Comparison of ENCODE assay signal across 1 cellular context in the genomic region with DNA sequence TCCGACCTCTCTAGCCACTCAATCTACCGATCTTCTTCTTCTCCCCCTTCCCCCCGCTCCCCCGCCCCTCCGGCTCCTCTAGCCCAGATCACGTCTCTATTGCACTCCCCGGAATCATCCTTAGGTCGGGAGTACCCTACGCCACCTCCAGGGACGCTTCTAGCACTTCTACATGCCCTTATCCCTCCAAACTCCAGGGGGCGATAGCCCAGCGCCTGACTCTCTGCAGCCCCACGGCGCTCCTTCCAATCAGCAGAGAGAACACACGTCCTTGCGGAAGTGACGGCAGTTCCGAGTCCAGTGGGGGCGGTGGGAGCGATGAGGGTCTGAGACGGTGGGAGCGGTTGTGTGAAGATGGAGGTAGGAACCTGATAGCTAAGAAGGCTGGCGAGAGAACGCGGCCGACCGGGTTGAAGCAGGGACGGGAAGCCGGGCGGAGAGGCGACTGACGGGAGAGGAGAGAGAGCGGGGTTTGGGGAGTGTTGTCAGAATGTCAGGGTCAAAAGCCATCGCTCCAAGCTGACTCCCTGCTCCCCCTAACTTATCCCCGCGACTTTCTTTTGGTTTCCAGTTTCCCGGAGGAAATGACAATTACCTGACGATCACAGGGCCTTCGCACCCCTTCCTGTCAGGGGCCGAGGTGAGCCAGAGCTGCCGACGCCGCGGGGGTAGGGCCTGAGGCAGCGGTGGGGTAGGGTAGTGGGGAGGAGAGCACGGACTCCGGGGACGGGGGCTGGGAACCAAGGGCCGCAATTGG.
TF ChIP-seq lines count a peak whose summit lies in the region.

A gene (minus strand): TSS at position 35 of the 757 bp plus-strand sequence. CDS start 87 bp downstream, outside the sequence.
A gene (plus strand): TSS at position 271 of the 757 bp plus-strand sequence. CDS start 84 bp downstream, at position 355.

TF ChIP-seq in HepG2, 621 proteins besides CTCF, POLR2A, EP300 and RAD21 (continued from another document and continues in another):
- TF ChIP-seq, protein P1, sequence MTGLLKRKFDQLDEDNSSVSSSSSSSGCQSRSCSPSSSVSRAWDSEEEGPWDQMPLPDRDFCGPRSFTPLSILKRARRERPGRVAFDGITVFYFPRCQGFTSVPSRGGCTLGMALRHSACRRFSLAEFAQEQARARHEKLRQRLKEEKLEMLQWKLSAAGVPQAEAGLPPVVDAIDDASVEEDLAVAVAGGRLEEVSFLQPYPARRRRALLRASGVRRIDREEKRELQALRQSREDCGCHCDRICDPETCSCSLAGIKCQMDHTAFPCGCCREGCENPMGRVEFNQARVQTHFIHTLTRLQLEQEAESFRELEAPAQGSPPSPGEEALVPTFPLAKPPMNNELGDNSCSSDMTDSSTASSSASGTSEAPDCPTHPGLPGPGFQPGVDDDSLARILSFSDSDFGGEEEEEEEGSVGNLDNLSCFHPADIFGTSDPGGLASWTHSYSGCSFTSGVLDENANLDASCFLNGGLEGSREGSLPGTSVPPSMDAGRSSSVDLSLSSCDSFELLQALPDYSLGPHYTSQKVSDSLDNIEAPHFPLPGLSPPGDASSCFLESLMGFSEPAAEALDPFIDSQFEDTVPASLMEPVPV (CRISPR knock-in tag; IDR thresholded peaks at IDR 0.05): no peak; the same call in 1 of the 2 replicates
- TF ChIP-seq AGO2 (optimal IDR thresholded peaks at IDR 0.05; ENCODE audit: low read depth, low read length) (no peak), SRY (CRISPR knock-in tag; IDR thresholded peaks at IDR 0.05) (peak; percentile 70; the same call in 1 of the 2 replicates), ZNF747 (CRISPR knock-in tag; IDR thresholded peaks at IDR 0.05; ENCODE audit: borderline replicate concordance) (no peak; the same call in 1 of the 2 replicates), NR2C2 (CRISPR knock-in tag; IDR thresholded peaks at IDR 0.05; ENCODE audit: borderline replicate concordance) (peak; percentile 94), NAIF1 (CRISPR knock-in tag; IDR thresholded peaks at IDR 0.05; ENCODE audit: borderline replicate concordance) (no peak), GATAD2A (CRISPR knock-in tag; IDR thresholded peaks at IDR 0.05) (peak; percentile 79), ZNF124 (CRISPR knock-in tag; IDR thresholded peaks at IDR 0.05) (peak; percentile 54), BORCS8-MEF2B (CRISPR knock-in tag; IDR thresholded peaks at IDR 0.05) (peak; percentile 97), RCOR2 (CRISPR knock-in tag; IDR thresholded peaks at IDR 0.05) (peak; percentile 53; the same call in 1 of the 2 replicates), DMAP1 (CRISPR knock-in tag; IDR thresholded peaks at IDR 0.05) (peak; percentile 92), GFI1 (CRISPR knock-in tag; IDR thresholded peaks at IDR 0.05; ENCODE audit: borderline replicate concordance) (no peak), TP53 (CRISPR knock-in tag; conservative IDR thresholded peaks at IDR 0.05) (0 out of 2 replicates have a peak, but pooled peaks have one; percentile 76), ZNF20 (CRISPR knock-in tag; IDR thresholded peaks at IDR 0.05) (no peak), MYC (CRISPR knock-in tag; IDR thresholded peaks at IDR 0.05; ENCODE audit: borderline replicate concordance) (peak; percentile 77; the same call in 1 of the 2 replicates), ZSCAN22 (CRISPR knock-in tag; IDR thresholded peaks at IDR 0.05) (0 out of 2 replicates have a peak, but pooled peaks have one; percentile 47), ZNF501 (CRISPR knock-in tag; IDR thresholded peaks at IDR 0.05) (peak; percentile 81), ZNF335 (CRISPR knock-in tag; IDR thresholded peaks at IDR 0.05) (peak; percentile 98), NKX3-1 (CRISPR knock-in tag; IDR thresholded peaks at IDR 0.05) (peak; percentile 76; the same call in 1 of the 2 replicates), GTF2F1 (IDR thresholded peaks at IDR 0.05; ENCODE audit: low read length) (peak; percentile 48; the same call in 1 of the 2 replicates), MBNL3 (CRISPR knock-in tag; conservative IDR thresholded peaks at IDR 0.05) (no peak), ZNF432 (CRISPR knock-in tag; IDR thresholded peaks at IDR 0.05; ENCODE audit: borderline replicate concordance) (no peak), RORA (CRISPR knock-in tag; IDR thresholded peaks at IDR 0.05) (no peak), ZIK1 (CRISPR knock-in tag; IDR thresholded peaks at IDR 0.05; ENCODE audit: borderline replicate concordance, low read depth) (no peak), ZSCAN31 (CRISPR knock-in tag; IDR thresholded peaks at IDR 0.05; ENCODE audit: low read depth) (no peak; the same call in 1 of the 2 replicates), HDAC2 (CRISPR knock-in tag; IDR thresholded peaks at IDR 0.05) (peak; percentile 86), ZNF678 (CRISPR knock-in tag; IDR thresholded peaks at IDR 0.05) (peak; percentile 82; the same call in 1 of the 2 replicates), RFXAP (CRISPR knock-in tag; IDR thresholded peaks at IDR 0.05; ENCODE audit: borderline replicate concordance) (peak; percentile 51; the same call in 1 of the 2 replicates), PHF8 (CRISPR knock-in tag; IDR thresholded peaks at IDR 0.05) (peak; percentile 84), CC2D1A (CRISPR knock-in tag; IDR thresholded peaks at IDR 0.05) (peak; percentile 72; the same call in 1 of the 2 replicates), TARDBP (CRISPR knock-in tag; IDR thresholded peaks at IDR 0.05) (peak; percentile 99), ESRRA (CRISPR knock-in tag; IDR thresholded peaks at IDR 0.05; ENCODE audit: low read depth) (peak; percentile 84), ATF7 (IDR thresholded peaks at IDR 0.05) (peak; percentile 37; the same call in 1 of the 2 replicates), ATF7 (CRISPR knock-in tag; IDR thresholded peaks at IDR 0.05) (peak; percentile 86), ZNF446 (CRISPR knock-in tag; IDR thresholded peaks at IDR 0.05) (no peak), SRSF1 (optimal IDR thresholded peaks at IDR 0.05; ENCODE audit: low read depth, low read length) (peak; percentile 96), CBX5 (CRISPR knock-in tag; IDR thresholded peaks at IDR 0.05; ENCODE audit: borderline replicate concordance) (peak; percentile 93; the same call in 1 of the 2 replicates), CBX2 (IDR thresholded peaks at IDR 0.05; ENCODE audit: low read depth, low read length) (no peak), CBX2 (CRISPR knock-in tag; IDR thresholded peaks at IDR 0.05; ENCODE audit: low read depth) (no peak; the same call in 1 of the 2 replicates)
- TF ChIP-seq, protein P2, sequence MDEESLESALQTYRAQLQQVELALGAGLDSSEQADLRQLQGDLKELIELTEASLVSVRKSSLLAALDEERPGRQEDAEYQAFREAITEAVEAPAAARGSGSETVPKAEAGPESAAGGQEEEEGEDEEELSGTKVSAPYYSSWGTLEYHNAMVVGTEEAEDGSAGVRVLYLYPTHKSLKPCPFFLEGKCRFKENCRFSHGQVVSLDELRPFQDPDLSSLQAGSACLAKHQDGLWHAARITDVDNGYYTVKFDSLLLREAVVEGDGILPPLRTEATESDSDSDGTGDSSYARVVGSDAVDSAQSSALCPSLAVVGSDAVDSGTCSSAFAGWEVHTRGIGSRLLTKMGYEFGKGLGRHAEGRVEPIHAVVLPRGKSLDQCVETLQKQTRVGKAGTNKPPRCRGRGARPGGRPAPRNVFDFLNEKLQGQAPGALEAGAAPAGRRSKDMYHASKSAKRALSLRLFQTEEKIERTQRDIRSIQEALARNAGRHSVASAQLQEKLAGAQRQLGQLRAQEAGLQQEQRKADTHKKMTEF (CRISPR knock-in tag; IDR thresholded peaks at IDR 0.05): peak; percentile 86
- TF ChIP-seq, protein P3, sequence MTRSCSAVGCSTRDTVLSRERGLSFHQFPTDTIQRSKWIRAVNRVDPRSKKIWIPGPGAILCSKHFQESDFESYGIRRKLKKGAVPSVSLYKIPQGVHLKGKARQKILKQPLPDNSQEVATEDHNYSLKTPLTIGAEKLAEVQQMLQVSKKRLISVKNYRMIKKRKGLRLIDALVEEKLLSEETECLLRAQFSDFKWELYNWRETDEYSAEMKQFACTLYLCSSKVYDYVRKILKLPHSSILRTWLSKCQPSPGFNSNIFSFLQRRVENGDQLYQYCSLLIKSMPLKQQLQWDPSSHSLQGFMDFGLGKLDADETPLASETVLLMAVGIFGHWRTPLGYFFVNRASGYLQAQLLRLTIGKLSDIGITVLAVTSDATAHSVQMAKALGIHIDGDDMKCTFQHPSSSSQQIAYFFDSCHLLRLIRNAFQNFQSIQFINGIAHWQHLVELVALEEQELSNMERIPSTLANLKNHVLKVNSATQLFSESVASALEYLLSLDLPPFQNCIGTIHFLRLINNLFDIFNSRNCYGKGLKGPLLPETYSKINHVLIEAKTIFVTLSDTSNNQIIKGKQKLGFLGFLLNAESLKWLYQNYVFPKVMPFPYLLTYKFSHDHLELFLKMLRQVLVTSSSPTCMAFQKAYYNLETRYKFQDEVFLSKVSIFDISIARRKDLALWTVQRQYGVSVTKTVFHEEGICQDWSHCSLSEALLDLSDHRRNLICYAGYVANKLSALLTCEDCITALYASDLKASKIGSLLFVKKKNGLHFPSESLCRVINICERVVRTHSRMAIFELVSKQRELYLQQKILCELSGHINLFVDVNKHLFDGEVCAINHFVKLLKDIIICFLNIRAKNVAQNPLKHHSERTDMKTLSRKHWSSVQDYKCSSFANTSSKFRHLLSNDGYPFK (CRISPR knock-in tag; IDR thresholded peaks at IDR 0.05; ENCODE audit: borderline replicate concordance): peak; percentile 96
- TF ChIP-seq, protein P4, sequence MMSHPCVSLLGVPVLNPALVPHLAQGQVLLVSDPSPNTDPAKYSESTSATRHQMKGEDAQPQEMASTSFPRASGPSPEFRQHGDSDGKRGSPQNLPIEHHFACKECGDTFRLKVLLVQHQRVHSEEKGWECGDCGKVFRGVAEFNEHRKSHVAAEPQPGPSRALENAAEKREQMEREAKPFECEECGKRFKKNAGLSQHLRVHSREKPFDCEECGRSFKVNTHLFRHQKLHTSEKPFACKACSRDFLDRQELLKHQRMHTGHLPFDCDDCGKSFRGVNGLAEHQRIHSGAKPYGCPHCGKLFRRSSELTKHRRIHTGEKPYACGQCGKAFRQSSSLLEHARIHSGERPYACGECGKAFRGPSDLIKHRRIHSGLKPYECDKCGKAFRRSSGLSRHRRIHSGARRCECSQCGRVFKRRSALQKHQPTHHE (CRISPR knock-in tag; IDR thresholded peaks at IDR 0.05; ENCODE audit: borderline replicate concordance): peak; percentile 92
- TF ChIP-seq, protein P5, sequence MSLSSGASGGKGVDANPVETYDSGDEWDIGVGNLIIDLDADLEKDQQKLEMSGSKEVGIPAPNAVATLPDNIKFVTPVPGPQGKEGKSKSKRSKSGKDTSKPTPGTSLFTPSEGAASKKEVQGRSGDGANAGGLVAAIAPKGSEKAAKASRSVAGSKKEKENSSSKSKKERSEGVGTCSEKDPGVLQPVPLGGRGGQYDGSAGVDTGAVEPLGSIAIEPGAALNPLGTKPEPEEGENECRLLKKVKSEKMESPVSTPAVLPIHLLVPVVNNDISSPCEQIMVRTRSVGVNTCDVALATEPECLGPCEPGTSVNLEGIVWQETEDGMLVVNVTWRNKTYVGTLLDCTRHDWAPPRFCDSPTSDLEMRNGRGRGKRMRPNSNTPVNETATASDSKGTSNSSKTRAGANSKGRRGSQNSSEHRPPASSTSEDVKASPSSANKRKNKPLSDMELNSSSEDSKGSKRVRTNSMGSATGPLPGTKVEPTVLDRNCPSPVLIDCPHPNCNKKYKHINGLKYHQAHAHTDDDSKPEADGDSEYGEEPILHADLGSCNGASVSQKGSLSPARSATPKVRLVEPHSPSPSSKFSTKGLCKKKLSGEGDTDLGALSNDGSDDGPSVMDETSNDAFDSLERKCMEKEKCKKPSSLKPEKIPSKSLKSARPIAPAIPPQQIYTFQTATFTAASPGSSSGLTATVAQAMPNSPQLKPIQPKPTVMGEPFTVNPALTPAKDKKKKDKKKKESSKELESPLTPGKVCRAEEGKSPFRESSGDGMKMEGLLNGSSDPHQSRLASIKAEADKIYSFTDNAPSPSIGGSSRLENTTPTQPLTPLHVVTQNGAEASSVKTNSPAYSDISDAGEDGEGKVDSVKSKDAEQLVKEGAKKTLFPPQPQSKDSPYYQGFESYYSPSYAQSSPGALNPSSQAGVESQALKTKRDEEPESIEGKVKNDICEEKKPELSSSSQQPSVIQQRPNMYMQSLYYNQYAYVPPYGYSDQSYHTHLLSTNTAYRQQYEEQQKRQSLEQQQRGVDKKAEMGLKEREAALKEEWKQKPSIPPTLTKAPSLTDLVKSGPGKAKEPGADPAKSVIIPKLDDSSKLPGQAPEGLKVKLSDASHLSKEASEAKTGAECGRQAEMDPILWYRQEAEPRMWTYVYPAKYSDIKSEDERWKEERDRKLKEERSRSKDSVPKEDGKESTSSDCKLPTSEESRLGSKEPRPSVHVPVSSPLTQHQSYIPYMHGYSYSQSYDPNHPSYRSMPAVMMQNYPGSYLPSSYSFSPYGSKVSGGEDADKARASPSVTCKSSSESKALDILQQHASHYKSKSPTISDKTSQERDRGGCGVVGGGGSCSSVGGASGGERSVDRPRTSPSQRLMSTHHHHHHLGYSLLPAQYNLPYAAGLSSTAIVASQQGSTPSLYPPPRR (CRISPR knock-in tag; IDR thresholded peaks at IDR 0.05; ENCODE audit: borderline replicate concordance): no peak; the same call in 1 of the 2 replicates
- TF ChIP-seq, protein P6, sequence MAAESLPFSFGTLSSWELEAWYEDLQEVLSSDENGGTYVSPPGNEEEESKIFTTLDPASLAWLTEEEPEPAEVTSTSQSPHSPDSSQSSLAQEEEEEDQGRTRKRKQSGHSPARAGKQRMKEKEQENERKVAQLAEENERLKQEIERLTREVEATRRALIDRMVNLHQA (CRISPR knock-in tag; IDR thresholded peaks at IDR 0.05): no peak
- TF ChIP-seq, protein P7, sequence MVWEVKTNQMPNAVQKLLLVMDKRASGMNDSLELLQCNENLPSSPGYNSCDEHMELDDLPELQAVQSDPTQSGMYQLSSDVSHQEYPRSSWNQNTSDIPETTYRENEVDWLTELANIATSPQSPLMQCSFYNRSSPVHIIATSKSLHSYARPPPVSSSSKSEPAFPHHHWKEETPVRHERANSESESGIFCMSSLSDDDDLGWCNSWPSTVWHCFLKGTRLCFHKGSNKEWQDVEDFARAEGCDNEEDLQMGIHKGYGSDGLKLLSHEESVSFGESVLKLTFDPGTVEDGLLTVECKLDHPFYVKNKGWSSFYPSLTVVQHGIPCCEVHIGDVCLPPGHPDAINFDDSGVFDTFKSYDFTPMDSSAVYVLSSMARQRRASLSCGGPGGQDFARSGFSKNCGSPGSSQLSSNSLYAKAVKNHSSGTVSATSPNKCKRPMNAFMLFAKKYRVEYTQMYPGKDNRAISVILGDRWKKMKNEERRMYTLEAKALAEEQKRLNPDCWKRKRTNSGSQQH (CRISPR knock-in tag; IDR thresholded peaks at IDR 0.05; ENCODE audit: low read depth): peak; percentile 95
- TF ChIP-seq, protein P8, sequence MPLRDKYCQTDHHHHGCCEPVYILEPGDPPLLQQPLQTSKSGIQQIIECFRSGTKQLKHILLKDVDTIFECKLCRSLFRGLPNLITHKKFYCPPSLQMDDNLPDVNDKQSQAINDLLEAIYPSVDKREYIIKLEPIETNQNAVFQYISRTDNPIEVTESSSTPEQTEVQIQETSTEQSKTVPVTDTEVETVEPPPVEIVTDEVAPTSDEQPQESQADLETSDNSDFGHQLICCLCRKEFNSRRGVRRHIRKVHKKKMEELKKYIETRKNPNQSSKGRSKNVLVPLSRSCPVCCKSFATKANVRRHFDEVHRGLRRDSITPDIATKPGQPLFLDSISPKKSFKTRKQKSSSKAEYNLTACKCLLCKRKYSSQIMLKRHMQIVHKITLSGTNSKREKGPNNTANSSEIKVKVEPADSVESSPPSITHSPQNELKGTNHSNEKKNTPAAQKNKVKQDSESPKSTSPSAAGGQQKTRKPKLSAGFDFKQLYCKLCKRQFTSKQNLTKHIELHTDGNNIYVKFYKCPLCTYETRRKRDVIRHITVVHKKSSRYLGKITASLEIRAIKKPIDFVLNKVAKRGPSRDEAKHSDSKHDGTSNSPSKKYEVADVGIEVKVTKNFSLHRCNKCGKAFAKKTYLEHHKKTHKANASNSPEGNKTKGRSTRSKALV (CRISPR knock-in tag; IDR thresholded peaks at IDR 0.05): 0 out of 2 replicates have a peak, but pooled peaks have one; percentile 72
